In genomic region chr6:12298995-12299394, GRCh38 we compare ENCODE assay signal across 14 cellular contexts. TPM values are rescaled to one million over a fixed set of nuclear protein-coding genes. Genes with fewer than 3 reads are reported as not detected.
DNase-seq lines count a peak whose midpoint lies in the region; ATAC-seq and TF ChIP-seq lines count a peak whose summit lies in the region.
"Had no signal": no experiment of that assay in that cellular context is flagged by ENCODE, and none has a peak within 500 bp of the region (broad histone marks: within the 10 kb centered on the region; RNA-seq: fewer than 3 reads in every experiment).

No MANE protein-coding gene starts in this region.

- CTCF ChIA-PET in Panc1 (lab: Charles Lee): interaction anchor here (0.6 kb wide), 1 partner anchor 801 kb away, joined by 3 read pairs; no protein-coding TSS in a partner anchor

- DNase-seq in Panc1 (ENCODE audit: low read depth, low spot score) (no peak), dermis blood vessel endothelial cell (peak; percentile 76), islet precursor cell (peak; percentile 73), NCI-H2227 treated with DMSO at 0.1 percent for 48 hours (lab: John Stamatoyannopoulos, UW) (no peak), NAMALWA (ENCODE audit: low spot score) (no peak), tibial artery (no peak), retina (no peak)
- DNase-seq: AML-193; CD8-positive, alpha-beta memory T cell; DMS53; GF-D8; GOT3; H9 had no signal

- H3K27me3 ChIP-seq in Panc1 (ENCODE audit: control insufficient read depth, insufficient read depth, low read length) (no peaks in the 10 kb centered on the region), tibial artery (no peaks in the 10 kb centered on the region)
- H3K27me3 ChIP-seq: BLaER1 had no signal

- H3K27ac ChIP-seq in Panc1 (ENCODE audit: low read length) (peak overlapping the region; percentile 93), tibial artery (no peak overlapping the region)
- H3K27ac ChIP-seq: BLaER1 had no signal

- H3K36me3 ChIP-seq in Panc1 (ENCODE audit: control insufficient read depth, insufficient read depth, low read length): peaks cover 10% of the 10 kb centered on the region; the same call in 1 of the 2 replicates
- no peaks in the 10 kb centered on the region for H3K36me3 ChIP-seq in tibial artery
- H3K36me3 ChIP-seq: BLaER1 had no signal

- H3K4me1 ChIP-seq in Panc1 (ENCODE audit: control insufficient read depth, insufficient read depth, low read length): peaks cover 40% of the 10 kb centered on the region
- H3K4me1 ChIP-seq in tibial artery: peaks cover 0 to 39% (median 22%) of the 10 kb centered on the region in 4 donors
- H3K4me1 ChIP-seq: BLaER1 had no signal

- H3K9me3 ChIP-seq in Panc1 (ENCODE audit: control insufficient read depth, insufficient read depth, low read depth, low read length): no peaks in the 10 kb centered on the region
- H3K9me3 ChIP-seq in tibial artery: no peaks in the 10 kb centered on the region
- H3K9me3 ChIP-seq: BLaER1 had no signal

- intact Hi-C loops in Panc1 (cut with micrococcal nuclease; ENCODE audit: unreplicated experiment) (no loop called here), tibial artery (cut with DNase I; ENCODE audit: low total_unique reads) (no loop called here)

- TF ChIP-seq CTCF in Panc1 (IDR thresholded peaks at IDR 0.05) (no peak), tibial artery (IDR thresholded peaks at IDR 0.05) (no peak)

- BruUV-seq in Panc1 (replicated peaks; lab: Mats Ljungman, UMichigan): no TSS peak

- in situ Hi-C loops in Panc1 (cut with HindIII; ENCODE audit: low pct_unique_long_range_greater_than_20kb, low sequenced_read_pairs): no loop called here

- POLR2A ChIA-PET in Panc1 (lab: Charles Lee): no interaction called here

- ATAC-seq in Panc1: no peak

- H3K4me3 ChIP-seq in Panc1 (ENCODE audit: low read depth in 2 of 2, low read length in 2 of 2) (no peak overlapping the region), tibial artery (no peak overlapping the region)
- H3K4me3 ChIP-seq: BLaER1 had no signal

RNA-seq across cellular contexts. Expression of gene EDN1, which starts 8.8 kb away (rescaled TPM):
- total RNA-seq in Panc1 (2021; ENCODE audit: unreplicated experiment) (15.1 TPM), dermis blood vessel endothelial cell (247 and 438 TPM in 2 replicates)
- 18.0 TPM for polyA plus RNA-seq in Panc1 (2012; ENCODE audit: insufficient read length)
- polyA plus RNA-seq: CD8-positive, alpha-beta memory T cell had no signal

Comparison
In these comparisons a context has a peak if more than half of its experiments do, and no peak if none do; other contexts are left out.
1. DNase-seq: peak in dermis blood vessel endothelial cell (single experiment) and islet precursor cell (single experiment); none in Panc1 (single experiment), NCI-H2227 treated with DMSO at 0.1 percent for 48 hours (single experiment), NAMALWA (single experiment), tibial artery (0 of 2) and retina (single experiment).
2. RNA of gene EDN1, which starts 8.8 kb away (total RNA-seq): 247 to 438 TPM in dermis blood vessel endothelial cell; 15.1 TPM in Panc1 (single experiment); every median in the first group is over 10 times any median in the second.